17 cellular contexts compared by ENCODE assay signal in genomic region chr12:108800591-108800990, GRCh38. TPM values are rescaled to one million over a fixed set of nuclear protein-coding genes. Genes with fewer than 3 reads are reported as not detected.
DNase-seq lines count a peak whose midpoint lies in the region; ATAC-seq and TF ChIP-seq lines count a peak whose summit lies in the region.
"Had no signal": no experiment of that assay in that cellular context is flagged by ENCODE, and none has a peak within 500 bp of the region (broad histone marks: within the 10 kb centered on the region; RNA-seq: fewer than 3 reads in every experiment).

No MANE protein-coding gene starts in this region.

- no peak for ATAC-seq in IMR-90 (ENCODE audit: low read depth)
- ATAC-seq: activated CD8-positive, alpha-beta T cell treated with anti-CD3 and anti-CD28 coated beads, Interleukin-2, amount 10 ng/mL, durations not matched to agents 7 days and 5 days had no signal

- dilution Hi-C loops in IMR-90 (cut with HindIII; ENCODE audit: low sequenced_read_pairs, unreplicated experiment) = no loop called here

- no peak overlapping the region for H3K23ac ChIP-seq in IMR-90 (ENCODE audit: low read depth, low read length)

- in situ Hi-C loops in IMR-90 (cut with MboI; ENCODE audit: low sequenced_read_pairs) = loop anchor here (5.0 to 10.0 kb wide), 3 partner anchors 133 to 294 kb away; partner anchors contain the start of genes ALKBH2 and UNG
- in situ Hi-C loops in brain microvascular endothelial cell (cut with HindIII; ENCODE audit: low pct_ligation_motif_present, low sequenced_read_pairs) = no loop called here

- H3K9me2 ChIP-seq in MM.1S (replicated peaks; ENCODE audit: insufficient read depth, low read length) = no peaks in the 10 kb centered on the region

- H3K27ac ChIP-seq in IMR-90 (ENCODE audit: insufficient read depth, low read length) (peak overlapping the region; percentile 39; the same call in 1 of the 2 replicates), brain microvascular endothelial cell (peak overlapping the region; percentile 94), muscle layer of colon (ENCODE audit: low read depth, low read length) (peak overlapping the region; percentile 92), subcutaneous abdominal adipose tissue (ENCODE audit: low read depth, low read length) (peak overlapping the region; percentile 94), MM.1S (ENCODE audit: low read length) (no peak overlapping the region)
- H3K27ac ChIP-seq: WERI-Rb-1 had no signal

- no peak for TF ChIP-seq POLR2A in IMR-90 (IDR thresholded peaks at IDR 0.05; ENCODE audit: low read depth, low read length)

- CTCF ChIA-PET in IMR-90 (lab: Yijun Ruan, JAX) = interaction anchor here (0.7 to 1.5 kb wide), 3 partner anchors 52 to 150 kb away, joined by 3 read pairs; no protein-coding TSS in a partner anchor

- H2BK120ac ChIP-seq in IMR-90 (ENCODE audit: low read depth, low read length) = no peak overlapping the region

- H4K5ac ChIP-seq in IMR-90 (ENCODE audit: low read depth, low read length) = no peak overlapping the region

- peaks cover 41 to 53% of the 10 kb centered on the region in 2 experiments for H3K79me1 ChIP-seq in IMR-90 (ENCODE audit: low read depth in 1 of 2, low read length in 2 of 2)

- H3K4me3 ChIP-seq in IMR-90 (ENCODE audit: insufficient read depth, low read depth, low read length) = no peak overlapping the region
- H3K4me3 ChIP-seq in brain microvascular endothelial cell (ENCODE audit: low read depth, low read length) = no peak overlapping the region
- H3K4me3 ChIP-seq in muscle layer of colon (ENCODE audit: low read depth in 1 of 2, low read length in 2 of 2) = no peak overlapping the region
- H3K4me3 ChIP-seq in subcutaneous abdominal adipose tissue (ENCODE audit: low read depth in 1 of 5, low read length in 5 of 5) = no peak overlapping the region
- H3K4me3 ChIP-seq in MM.1S (ENCODE audit: low read length) = no peak overlapping the region

- WGBS in IMR-90 (ENCODE audit: extremely low coverage in 2 of 2, insufficient read length in 1 of 2), 2 experiments = no CpG with 5 or more reads among the region's 12 CpGs

- intact Hi-C loops in IMR-90 (cut with micrococcal nuclease) = loop anchor here (5.0 kb wide), 1 partner anchor 153 kb away; no protein-coding TSS in a partner anchor

- BruUV-seq in IMR-90 (replicated peaks; lab: Mats Ljungman, UMichigan) = no TSS peak

- H3K9ac ChIP-seq in IMR-90 (ENCODE audit: low read depth, low read length) (no peak overlapping the region), muscle layer of colon (ENCODE audit: low read length) (peak overlapping the region; percentile 58), subcutaneous abdominal adipose tissue (ENCODE audit: low read length in 5 of 5) (no peak overlapping the region), MM.1S (ENCODE audit: low read length) (no peak overlapping the region)

- H2BK15ac ChIP-seq in IMR-90 (ENCODE audit: low read depth, low read length) = no peak overlapping the region

- H4K91ac ChIP-seq in IMR-90 (ENCODE audit: insufficient read depth, low read depth, low read length) = peak overlapping the region; percentile 24; the same call in 1 of the 2 replicates

- H2AK9ac ChIP-seq in IMR-90 (replicated peaks; ENCODE audit: low read depth, low read length, poor library complexity) = no peak overlapping the region

- H3K4me1 ChIP-seq in IMR-90 (ENCODE audit: control insufficient read depth, insufficient read depth, low read length) (peaks cover 36% of the 10 kb centered on the region), muscle layer of colon (ENCODE audit: insufficient read depth, low read length) (peaks cover 80% of the 10 kb centered on the region), subcutaneous abdominal adipose tissue (ENCODE audit: control insufficient read depth in 5 of 5, insufficient read depth in 5 of 5, low read length in 5 of 5) (peaks cover 22 to 58% (median 48%) of the 10 kb centered on the region in 5 donors), MM.1S (ENCODE audit: low read length) (peaks cover 5% of the 10 kb centered on the region; the same call in 1 of the 2 replicates)

- H3K27me3 ChIP-seq in IMR-90 (ENCODE audit: control insufficient read depth, insufficient read depth, low read length) (no peaks in the 10 kb centered on the region), brain microvascular endothelial cell (replicated peaks) (no peaks in the 10 kb centered on the region), muscle layer of colon (ENCODE audit: control insufficient read depth in 1 of 2, insufficient read depth in 2 of 2, low read length in 2 of 2) (no peaks in the 10 kb centered on the region), subcutaneous abdominal adipose tissue (ENCODE audit: control insufficient read depth in 5 of 5, insufficient read depth in 4 of 5, low read length in 5 of 5) (no peaks in the 10 kb centered on the region), MM.1S (replicated peaks; ENCODE audit: insufficient read depth, low read length) (no peaks in the 10 kb centered on the region)

- H4K8ac ChIP-seq in IMR-90 (ENCODE audit: low read depth in 2 of 2, low read length in 2 of 2) = peak overlapping the region in 1 of 2 experiments; percentile 17; a peak in 1 of 4 replicates

- no peak overlapping the region; the same call in 1 of the 2 replicates for H3K4ac ChIP-seq in IMR-90 (ENCODE audit: low read depth, low read length)

- H3K36me3 ChIP-seq in IMR-90 (ENCODE audit: control insufficient read depth, insufficient read depth, low read length) = peaks cover 51% of the 10 kb centered on the region
- peaks cover 63% of the 10 kb centered on the region for H3K36me3 ChIP-seq in brain microvascular endothelial cell (replicated peaks)
- peaks cover 29% of the 10 kb centered on the region for H3K36me3 ChIP-seq in muscle layer of colon (ENCODE audit: insufficient read depth, low read length)
- peaks cover 3 to 64% (median 53%) of the 10 kb centered on the region in 5 donors for H3K36me3 ChIP-seq in subcutaneous abdominal adipose tissue (ENCODE audit: control insufficient read depth in 5 of 5, insufficient read depth in 5 of 5, low read length in 5 of 5)
- peaks cover 5% of the 10 kb centered on the region for H3K36me3 ChIP-seq in MM.1S (replicated peaks; ENCODE audit: insufficient read depth, low read length)

- no peak overlapping the region for H3K56ac ChIP-seq in IMR-90 (ENCODE audit: extremely low read depth, insufficient read depth, low read length)

- H3K9me1 ChIP-seq in IMR-90 (ENCODE audit: insufficient read depth, low read length) = peaks cover 4% of the 10 kb centered on the region

- H3K79me2 ChIP-seq in MM.1S (ENCODE audit: low read length) = peaks cover 17% of the 10 kb centered on the region

- TF ChIP-seq CTCF in IMR-90 (conservative IDR thresholded peaks at IDR 0.05; ENCODE audit: low read depth, low read length) (no peak), brain microvascular endothelial cell (IDR thresholded peaks at IDR 0.05; ENCODE audit: low read depth, low read length, missing control alignments) (no peak), MM.1S (IDR thresholded peaks at IDR 0.05; ENCODE audit: low read length) (no peak)

- H3K9me3 ChIP-seq in IMR-90 (ENCODE audit: control insufficient read depth, insufficient read depth, low read length) (no peaks in the 10 kb centered on the region), muscle layer of colon (ENCODE audit: low read length) (no peaks in the 10 kb centered on the region), subcutaneous abdominal adipose tissue (ENCODE audit: control insufficient read depth in 5 of 5, low read length in 5 of 5) (peaks cover 0 to 4% (median 0%) of the 10 kb centered on the region in 5 donors), MM.1S (replicated peaks; ENCODE audit: insufficient read depth, low read length) (no peaks in the 10 kb centered on the region)

- H2AFZ ChIP-seq in IMR-90 (replicated peaks; ENCODE audit: low read length, poor library complexity) (no peak overlapping the region), MM.1S (ENCODE audit: low read length) (no peak overlapping the region)

- H3K4me2 ChIP-seq in IMR-90 (ENCODE audit: low read depth, low read length) = no peak overlapping the region
- no peak overlapping the region for H3K4me2 ChIP-seq in MM.1S (ENCODE audit: low read depth, low read length)

- H4K20me1 ChIP-seq in IMR-90 (ENCODE audit: insufficient read depth, low read length) (peaks cover 13% of the 10 kb centered on the region), MM.1S (ENCODE audit: insufficient read depth, low read length) (no peaks in the 10 kb centered on the region)

- H3K14ac ChIP-seq in IMR-90 (replicated peaks; ENCODE audit: low read depth, low read length) = no peak overlapping the region

- TF ChIP-seq RAD21 in IMR-90 (IDR thresholded peaks at IDR 0.05; ENCODE audit: low read length) = no peak

- no peak overlapping the region for H2BK20ac ChIP-seq in IMR-90 (ENCODE audit: low read depth, low read length)

- H3K18ac ChIP-seq in IMR-90 (ENCODE audit: low read depth, low read length) = no peak overlapping the region

- POLR2A ChIA-PET in IMR-90 (lab: Charles Lee; ENCODE audit: unreplicated experiment) = no interaction called here

- DNase-seq in IMR-90 = peak; percentile 67
- peak; percentile 63 for DNase-seq in brain microvascular endothelial cell
- no peak for DNase-seq in NCI-H2171 (lab: John Stamatoyannopoulos, UW)
- no peak for DNase-seq in DMS53 (lab: John Stamatoyannopoulos, UW)
- no peak for DNase-seq in MM.1S
- DNase-seq: activated CD8-positive, alpha-beta T cell treated with anti-CD3 and anti-CD28 coated beads, Interleukin-2, amount 10 ng/mL, durations not matched to agents 7 days and 5 days; activated effector memory CD4-positive, alpha-beta T cell treated with Interleukin-2 at 50 U/mL for 16 hours; AML-193; GF-D8; mammary epithelial cell; NCI-H2081 treated with DMSO at 0.1 percent for 48 hours; NCI-H82; RPMI8226; T-helper 1 cell; WERI-Rb-1 had no signal

- peaks cover 14% of the 10 kb centered on the region; the same call in 1 of the 2 replicates for H3F3A ChIP-seq in MM.1S (ENCODE audit: insufficient read depth, low read length)

- H2AK5ac ChIP-seq in IMR-90 (ENCODE audit: low read depth, low read length) = 0 out of 2 replicates have a peak overlapping the region, but pooled peaks have one; percentile 2

- no peak overlapping the region for H2BK5ac ChIP-seq in IMR-90 (ENCODE audit: low read depth, low read length, poor library complexity, severe bottlenecking)

TF ChIP-seq in IMR-90, 13 proteins besides CTCF, POLR2A, EP300 and RAD21 (continues in another document):
- TF ChIP-seq, protein P1, sequence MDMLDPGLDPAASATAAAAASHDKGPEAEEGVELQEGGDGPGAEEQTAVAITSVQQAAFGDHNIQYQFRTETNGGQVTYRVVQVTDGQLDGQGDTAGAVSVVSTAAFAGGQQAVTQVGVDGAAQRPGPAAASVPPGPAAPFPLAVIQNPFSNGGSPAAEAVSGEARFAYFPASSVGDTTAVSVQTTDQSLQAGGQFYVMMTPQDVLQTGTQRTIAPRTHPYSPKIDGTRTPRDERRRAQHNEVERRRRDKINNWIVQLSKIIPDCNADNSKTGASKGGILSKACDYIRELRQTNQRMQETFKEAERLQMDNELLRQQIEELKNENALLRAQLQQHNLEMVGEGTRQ (IDR thresholded peaks at IDR 0.05; ENCODE audit: low read depth, low read length) = no peak
- TF ChIP-seq CEBPB (IDR thresholded peaks at IDR 0.05; ENCODE audit: low read depth, low read length) (no peak), NFE2L2 (IDR thresholded peaks at IDR 0.05; ENCODE audit: low read depth, low read length) (no peak)

RNA-seq across cellular contexts. Expression of gene SSH1, which starts 56.8 kb away (rescaled TPM):
- 16.7 and 17.6 TPM in 2 replicates for total RNA-seq in IMR-90 (2012; rRNA removed)
- 37.2 and 40.8 TPM in 2 replicates for polyA plus RNA-seq in IMR-90 (2012; rRNA removed)
- 14.1 and 19.4 TPM in 2 replicates for polyA plus RNA-seq in IMR-90 (2012; cell fraction: cytosol; rRNA removed)
- 68.2 and 83.5 TPM in 2 replicates for polyA plus RNA-seq in IMR-90 (2012; cell fraction: nucleus; rRNA removed; ENCODE audit: low replicate concordance)

Comparison
In these comparisons a context has a peak if more than half of its experiments do, and no peak if none do; other contexts are left out.
1. DNase-seq: peak in IMR-90 (single experiment) and brain microvascular endothelial cell (single experiment); none in NCI-H2171 (single experiment), DMS53 (single experiment) and MM.1S (single experiment).